1 cellular context compared by ENCODE assay signal in genomic region chr6:139981810-139982550, GRCh38.
TF ChIP-seq lines count a peak whose summit lies in the region.

No MANE protein-coding gene starts in this region.

TF ChIP-seq in HEK293, 187 proteins besides CTCF, POLR2A, EP300 and RAD21 (continued from another document and continues in another):
- TF ChIP-seq ZBTB21 (tag by site-specific recombination; IDR thresholded peaks at IDR 0.05): peak; percentile 60; the same call in 1 of the 2 replicates
- TF ChIP-seq, protein P1, sequence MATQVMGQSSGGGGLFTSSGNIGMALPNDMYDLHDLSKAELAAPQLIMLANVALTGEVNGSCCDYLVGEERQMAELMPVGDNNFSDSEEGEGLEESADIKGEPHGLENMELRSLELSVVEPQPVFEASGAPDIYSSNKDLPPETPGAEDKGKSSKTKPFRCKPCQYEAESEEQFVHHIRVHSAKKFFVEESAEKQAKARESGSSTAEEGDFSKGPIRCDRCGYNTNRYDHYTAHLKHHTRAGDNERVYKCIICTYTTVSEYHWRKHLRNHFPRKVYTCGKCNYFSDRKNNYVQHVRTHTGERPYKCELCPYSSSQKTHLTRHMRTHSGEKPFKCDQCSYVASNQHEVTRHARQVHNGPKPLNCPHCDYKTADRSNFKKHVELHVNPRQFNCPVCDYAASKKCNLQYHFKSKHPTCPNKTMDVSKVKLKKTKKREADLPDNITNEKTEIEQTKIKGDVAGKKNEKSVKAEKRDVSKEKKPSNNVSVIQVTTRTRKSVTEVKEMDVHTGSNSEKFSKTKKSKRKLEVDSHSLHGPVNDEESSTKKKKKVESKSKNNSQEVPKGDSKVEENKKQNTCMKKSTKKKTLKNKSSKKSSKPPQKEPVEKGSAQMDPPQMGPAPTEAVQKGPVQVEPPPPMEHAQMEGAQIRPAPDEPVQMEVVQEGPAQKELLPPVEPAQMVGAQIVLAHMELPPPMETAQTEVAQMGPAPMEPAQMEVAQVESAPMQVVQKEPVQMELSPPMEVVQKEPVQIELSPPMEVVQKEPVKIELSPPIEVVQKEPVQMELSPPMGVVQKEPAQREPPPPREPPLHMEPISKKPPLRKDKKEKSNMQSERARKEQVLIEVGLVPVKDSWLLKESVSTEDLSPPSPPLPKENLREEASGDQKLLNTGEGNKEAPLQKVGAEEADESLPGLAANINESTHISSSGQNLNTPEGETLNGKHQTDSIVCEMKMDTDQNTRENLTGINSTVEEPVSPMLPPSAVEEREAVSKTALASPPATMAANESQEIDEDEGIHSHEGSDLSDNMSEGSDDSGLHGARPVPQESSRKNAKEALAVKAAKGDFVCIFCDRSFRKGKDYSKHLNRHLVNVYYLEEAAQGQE (tag by site-specific recombination; IDR thresholded peaks at IDR 0.05): peak; percentile 27; the same call in 1 of the 2 replicates
- peak; percentile 69 for TF ChIP-seq ZXDB (tag by site-specific recombination; IDR thresholded peaks at IDR 0.05)
- peak; percentile 97 for TF ChIP-seq ZNF600 (tag by site-specific recombination; IDR thresholded peaks at IDR 0.05)
- TF ChIP-seq ZNF624 (tag by site-specific recombination; IDR thresholded peaks at IDR 0.05): no peak
- TF ChIP-seq ZNF138 (tag by site-specific recombination; IDR thresholded peaks at IDR 0.05; ENCODE audit: borderline replicate concordance): no peak
- TF ChIP-seq, protein P2, sequence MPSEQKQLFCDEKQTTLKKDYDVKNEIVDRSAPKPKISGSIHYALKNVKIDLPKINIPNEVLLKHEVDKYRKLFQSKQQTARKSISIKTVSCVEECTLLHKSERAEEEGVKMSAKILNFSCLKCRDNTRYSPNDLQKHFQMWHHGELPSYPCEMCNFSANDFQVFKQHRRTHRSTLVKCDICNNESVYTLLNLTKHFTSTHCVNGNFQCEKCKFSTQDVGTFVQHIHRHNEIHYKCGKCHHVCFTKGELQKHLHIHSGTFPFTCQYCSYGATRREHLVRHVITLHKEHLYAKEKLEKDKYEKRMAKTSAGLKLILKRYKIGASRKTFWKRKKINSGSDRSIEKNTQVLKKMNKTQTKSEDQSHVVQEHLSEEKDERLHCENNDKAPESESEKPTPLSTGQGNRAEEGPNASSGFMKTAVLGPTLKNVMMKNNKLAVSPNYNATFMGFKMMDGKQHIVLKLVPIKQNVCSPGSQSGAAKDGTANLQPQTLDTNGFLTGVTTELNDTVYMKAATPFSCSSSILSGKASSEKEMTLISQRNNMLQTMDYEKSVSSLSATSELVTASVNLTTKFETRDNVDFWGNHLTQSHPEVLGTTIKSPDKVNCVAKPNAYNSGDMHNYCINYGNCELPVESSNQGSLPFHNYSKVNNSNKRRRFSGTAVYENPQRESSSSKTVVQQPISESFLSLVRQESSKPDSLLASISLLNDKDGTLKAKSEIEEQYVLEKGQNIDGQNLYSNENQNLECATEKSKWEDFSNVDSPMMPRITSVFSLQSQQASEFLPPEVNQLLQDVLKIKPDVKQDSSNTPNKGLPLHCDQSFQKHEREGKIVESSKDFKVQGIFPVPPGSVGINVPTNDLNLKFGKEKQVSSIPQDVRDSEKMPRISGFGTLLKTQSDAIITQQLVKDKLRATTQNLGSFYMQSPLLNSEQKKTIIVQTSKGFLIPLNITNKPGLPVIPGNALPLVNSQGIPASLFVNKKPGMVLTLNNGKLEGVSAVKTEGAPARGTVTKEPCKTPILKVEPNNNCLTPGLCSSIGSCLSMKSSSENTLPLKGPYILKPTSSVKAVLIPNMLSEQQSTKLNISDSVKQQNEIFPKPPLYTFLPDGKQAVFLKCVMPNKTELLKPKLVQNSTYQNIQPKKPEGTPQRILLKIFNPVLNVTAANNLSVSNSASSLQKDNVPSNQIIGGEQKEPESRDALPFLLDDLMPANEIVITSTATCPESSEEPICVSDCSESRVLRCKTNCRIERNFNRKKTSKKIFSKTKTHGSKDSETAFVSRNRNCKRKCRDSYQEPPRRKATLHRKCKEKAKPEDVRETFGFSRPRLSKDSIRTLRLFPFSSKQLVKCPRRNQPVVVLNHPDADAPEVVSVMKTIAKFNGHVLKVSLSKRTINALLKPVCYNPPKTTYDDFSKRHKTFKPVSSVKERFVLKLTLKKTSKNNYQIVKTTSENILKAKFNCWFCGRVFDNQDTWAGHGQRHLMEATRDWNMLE (tag by site-specific recombination; conservative IDR thresholded peaks at IDR 0.05; ENCODE audit: low read depth): 0 out of 2 replicates have a peak, but pooled peaks have one; percentile 31
- TF ChIP-seq ZNF274 (IDR thresholded peaks at IDR 0.05; ENCODE audit: low read length): no peak
- TF ChIP-seq ZNF274 (tag by site-specific recombination; IDR thresholded peaks at IDR 0.05; ENCODE audit: borderline replicate concordance): no peak
- TF ChIP-seq ZNF416 (tag by site-specific recombination; IDR thresholded peaks at IDR 0.05): no peak
- TF ChIP-seq ZBTB20 (tag by site-specific recombination; IDR thresholded peaks at IDR 0.05): peak; percentile 99
- peak; percentile 46; the same call in 1 of the 2 replicates for TF ChIP-seq ZNF10 (tag by site-specific recombination; IDR thresholded peaks at IDR 0.05)
- TF ChIP-seq, protein P3, sequence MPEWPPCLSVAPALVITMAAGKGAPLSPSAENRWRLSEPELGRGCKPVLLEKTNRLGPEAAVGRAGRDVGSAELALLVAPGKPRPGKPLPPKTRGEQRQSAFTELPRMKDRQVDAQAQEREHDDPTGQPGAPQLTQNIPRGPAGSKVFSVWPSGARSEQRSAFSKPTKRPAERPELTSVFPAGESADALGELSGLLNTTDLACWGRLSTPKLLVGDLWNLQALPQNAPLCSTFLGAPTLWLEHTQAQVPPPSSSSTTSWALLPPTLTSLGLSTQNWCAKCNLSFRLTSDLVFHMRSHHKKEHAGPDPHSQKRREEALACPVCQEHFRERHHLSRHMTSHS (tag by site-specific recombination; IDR thresholded peaks at IDR 0.05): no peak
- TF ChIP-seq HOXA7 (CRISPR knock-in tag; IDR thresholded peaks at IDR 0.05; ENCODE audit: borderline replicate concordance): no peak
- no peak for TF ChIP-seq ZSCAN18 (tag by site-specific recombination; IDR thresholded peaks at IDR 0.05)
- TF ChIP-seq MEIS1 (CRISPR knock-in tag; IDR thresholded peaks at IDR 0.05; ENCODE audit: borderline replicate concordance): no peak
- TF ChIP-seq PATZ1 (tag by site-specific recombination; IDR thresholded peaks at IDR 0.05): 0 out of 2 replicates have a peak, but pooled peaks have one; percentile 41
- no peak for TF ChIP-seq ZBTB1 (tag by site-specific recombination; IDR thresholded peaks at IDR 0.05)
- TF ChIP-seq ZNF571 (tag by site-specific recombination; IDR thresholded peaks at IDR 0.05): no peak
- TF ChIP-seq ZSCAN16 (tag by site-specific recombination; IDR thresholded peaks at IDR 0.05): 0 out of 2 replicates have a peak, but pooled peaks have one; percentile 22
- no peak for TF ChIP-seq HOXD13 (CRISPR knock-in tag; IDR thresholded peaks at IDR 0.05; ENCODE audit: borderline replicate concordance)
- TF ChIP-seq ZNF221 (tag by site-specific recombination; IDR thresholded peaks at IDR 0.05; ENCODE audit: borderline replicate concordance): no peak
- 0 out of 2 replicates have a peak, but pooled peaks have one; percentile 38 for TF ChIP-seq KLF16 (tag by site-specific recombination; IDR thresholded peaks at IDR 0.05)
- TF ChIP-seq, protein P4, sequence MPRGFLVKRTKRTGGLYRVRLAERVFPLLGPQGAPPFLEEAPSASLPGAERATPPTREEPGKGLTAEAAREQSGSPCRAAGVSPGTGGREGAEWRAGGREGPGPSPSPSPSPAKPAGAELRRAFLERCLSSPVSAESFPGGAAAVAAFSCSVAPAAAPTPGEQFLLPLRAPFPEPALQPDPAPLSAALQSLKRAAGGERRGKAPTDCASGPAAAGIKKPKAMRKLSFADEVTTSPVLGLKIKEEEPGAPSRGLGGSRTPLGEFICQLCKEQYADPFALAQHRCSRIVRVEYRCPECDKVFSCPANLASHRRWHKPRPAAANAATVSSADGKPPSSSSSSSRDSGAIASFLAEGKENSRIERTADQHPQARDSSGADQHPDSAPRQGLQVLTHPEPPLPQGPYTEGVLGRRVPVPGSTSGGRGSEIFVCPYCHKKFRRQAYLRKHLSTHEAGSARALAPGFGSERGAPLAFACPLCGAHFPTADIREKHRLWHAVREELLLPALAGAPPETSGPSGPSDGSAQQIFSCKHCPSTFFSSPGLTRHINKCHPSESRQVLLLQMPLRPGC (tag by site-specific recombination; IDR thresholded peaks at IDR 0.05): peak; percentile 77; the same call in 1 of the 2 replicates
- TF ChIP-seq ZFHX2 (tag by site-specific recombination; conservative IDR thresholded peaks at IDR 0.05): no peak
- no peak for TF ChIP-seq SCRT1 (tag by site-specific recombination; IDR thresholded peaks at IDR 0.05; ENCODE audit: borderline replicate concordance)
- TF ChIP-seq HOXC10 (CRISPR knock-in tag; IDR thresholded peaks at IDR 0.05): no peak
- peak; percentile 4; the same call in 1 of the 2 replicates for TF ChIP-seq PRDM1 (tag by site-specific recombination; IDR thresholded peaks at IDR 0.05)
- no peak for TF ChIP-seq ZBTB6 (tag by site-specific recombination; IDR thresholded peaks at IDR 0.05)
- no peak for TF ChIP-seq ZNF175 (tag by site-specific recombination; IDR thresholded peaks at IDR 0.05)
- no peak for TF ChIP-seq ZNF585B (tag by site-specific recombination; IDR thresholded peaks at IDR 0.05)
- TF ChIP-seq, protein P5, sequence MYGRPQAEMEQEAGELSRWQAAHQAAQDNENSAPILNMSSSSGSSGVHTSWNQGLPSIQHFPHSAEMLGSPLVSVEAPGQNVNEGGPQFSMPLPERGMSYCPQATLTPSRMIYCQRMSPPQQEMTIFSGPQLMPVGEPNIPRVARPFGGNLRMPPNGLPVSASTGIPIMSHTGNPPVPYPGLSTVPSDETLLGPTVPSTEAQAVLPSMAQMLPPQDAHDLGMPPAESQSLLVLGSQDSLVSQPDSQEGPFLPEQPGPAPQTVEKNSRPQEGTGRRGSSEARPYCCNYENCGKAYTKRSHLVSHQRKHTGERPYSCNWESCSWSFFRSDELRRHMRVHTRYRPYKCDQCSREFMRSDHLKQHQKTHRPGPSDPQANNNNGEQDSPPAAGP (tag by site-specific recombination; IDR thresholded peaks at IDR 0.05): peak; percentile 63; the same call in 1 of the 2 replicates
- TF ChIP-seq, protein P6, sequence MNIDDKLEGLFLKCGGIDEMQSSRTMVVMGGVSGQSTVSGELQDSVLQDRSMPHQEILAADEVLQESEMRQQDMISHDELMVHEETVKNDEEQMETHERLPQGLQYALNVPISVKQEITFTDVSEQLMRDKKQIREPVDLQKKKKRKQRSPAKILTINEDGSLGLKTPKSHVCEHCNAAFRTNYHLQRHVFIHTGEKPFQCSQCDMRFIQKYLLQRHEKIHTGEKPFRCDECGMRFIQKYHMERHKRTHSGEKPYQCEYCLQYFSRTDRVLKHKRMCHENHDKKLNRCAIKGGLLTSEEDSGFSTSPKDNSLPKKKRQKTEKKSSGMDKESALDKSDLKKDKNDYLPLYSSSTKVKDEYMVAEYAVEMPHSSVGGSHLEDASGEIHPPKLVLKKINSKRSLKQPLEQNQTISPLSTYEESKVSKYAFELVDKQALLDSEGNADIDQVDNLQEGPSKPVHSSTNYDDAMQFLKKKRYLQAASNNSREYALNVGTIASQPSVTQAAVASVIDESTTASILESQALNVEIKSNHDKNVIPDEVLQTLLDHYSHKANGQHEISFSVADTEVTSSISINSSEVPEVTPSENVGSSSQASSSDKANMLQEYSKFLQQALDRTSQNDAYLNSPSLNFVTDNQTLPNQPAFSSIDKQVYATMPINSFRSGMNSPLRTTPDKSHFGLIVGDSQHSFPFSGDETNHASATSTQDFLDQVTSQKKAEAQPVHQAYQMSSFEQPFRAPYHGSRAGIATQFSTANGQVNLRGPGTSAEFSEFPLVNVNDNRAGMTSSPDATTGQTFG (tag by site-specific recombination; IDR thresholded peaks at IDR 0.05; ENCODE audit: borderline replicate concordance): no peak
- no peak for TF ChIP-seq ZNF112 (tag by site-specific recombination; IDR thresholded peaks at IDR 0.05)
- peak; percentile 85 for TF ChIP-seq KLF8 (tag by site-specific recombination; IDR thresholded peaks at IDR 0.05)
- TF ChIP-seq REPIN1 (tag by site-specific recombination; IDR thresholded peaks at IDR 0.05; ENCODE audit: low read depth): no peak
- no peak for TF ChIP-seq ZNF530 (tag by site-specific recombination; IDR thresholded peaks at IDR 0.05; ENCODE audit: low read depth)
- TF ChIP-seq ZNF658 (tag by site-specific recombination; IDR thresholded peaks at IDR 0.05): no peak
- TF ChIP-seq ZNF132 (tag by site-specific recombination; IDR thresholded peaks at IDR 0.05; ENCODE audit: borderline replicate concordance): no peak
- TF ChIP-seq ZNF670 (tag by site-specific recombination; IDR thresholded peaks at IDR 0.05; ENCODE audit: low read depth): no peak
